In the genomic region with DNA sequence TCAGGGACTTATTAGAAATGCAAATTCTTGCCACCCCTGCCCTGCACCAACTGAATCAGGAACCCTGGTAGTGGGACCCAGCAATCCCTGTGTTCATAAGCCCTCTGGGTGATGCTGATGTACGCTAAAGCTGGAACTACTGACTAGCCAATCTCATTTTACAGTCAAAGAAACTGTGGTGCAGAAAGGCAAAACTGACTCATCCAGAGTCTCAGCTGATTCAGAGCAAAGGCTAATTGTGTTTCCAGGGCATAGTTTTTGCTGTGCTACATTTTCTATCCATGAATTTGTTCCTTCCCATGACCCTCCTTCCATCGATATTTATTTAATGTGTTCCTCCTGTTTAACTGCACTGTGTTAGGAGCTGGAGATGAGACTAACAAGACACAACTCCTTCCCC, we compare ENCODE assay signal across 24 cellular contexts.
"Had no signal": no experiment of that assay in that cellular context is flagged by ENCODE, and none has a peak within 500 bp of the region (broad histone marks: within the 10 kb centered on the region; RNA-seq: fewer than 3 reads in every experiment).

No MANE protein-coding gene starts in this region.

- H3K27ac Mint-ChIP-seq: activated naive CD8-positive, alpha-beta T cell; activated T-cell treated with anti-CD3 and anti-CD28 coated beads, Interleukin-2, amount 50 U/mL, for 24 hours; activated T-helper 17 cell treated with anti-CD3 and anti-CD28 coated beads, Interleukin-2, amount 50 U/mL, for 72 hours; dendritic cell treated with granulocyte-macrophage colony-stimulating factor and Interleukin-4, amounts not matched to agents 40 ng/mL and 50 ng/mL, for 4 days; nephron; stimulated activated effector memory CD8-positive, alpha-beta T cell treated with anti-CD3 and anti-CD28 coated beads, Interleukin-12 subunit alpha, Interleukin-12 subunit beta, amount 100 ng/mL, for 72 hours; stimulated activated naive CD8-positive, alpha-beta T cell treated with anti-CD3 and anti-CD28 coated beads, Interleukin-15, amount 100 ng/mL, for 72 hours; WTC11 had no signal

- H3K36me3 ChIP-seq: heart left ventricle, right lobe of liver, transverse colon, uterus had no signal

- ATAC-seq: activated T-helper 17 cell treated with anti-CD3 and anti-CD28 coated beads, Interleukin-2, amount 50 U/mL, for 72 hours; heart left ventricle; left colon; right lobe of liver; stimulated activated effector memory CD8-positive, alpha-beta T cell treated with anti-CD3 and anti-CD28 coated beads, Interleukin-12 subunit alpha, Interleukin-12 subunit beta, amount 100 ng/mL, for 72 hours; stimulated activated naive CD8-positive, alpha-beta T cell treated with anti-CD3 and anti-CD28 coated beads, Interleukin-15, amount 100 ng/mL, for 72 hours; WTC11 had no signal

- DNase-seq: activated CD4-positive, alpha-beta T cell treated with anti-CD3 and anti-CD28 coated beads, Interleukin-2, amount 50 U/mL, for 4 hours; activated CD8-positive, alpha-beta memory T cell treated with anti-CD3 and anti-CD28 coated beads for 24 hours; activated CD8-positive, alpha-beta memory T cell treated with anti-CD3 and anti-CD28 coated beads, Interleukin-2, amount 50 U/mL, for 4 hours; activated T-cell treated with anti-CD3 and anti-CD28 coated beads, Interleukin-2, amount 50 U/mL, for 24 hours; effector CD4-positive, alpha-beta T cell; erythroblast; heart left ventricle; left colon; mesenchymal stem cell; right lobe of liver; small intestine; stimulated activated CD4-positive, alpha-beta T cell treated with anti-CD3 and anti-CD28 coated beads, Interleukin-2, amount 100 ng/mL, for 24 hours; stimulated activated naive CD8-positive, alpha-beta T cell treated with anti-CD3 and anti-CD28 coated beads, Interleukin-15, amount 100 ng/mL, for 72 hours; transverse colon; uterus had no signal

- H3K9me3 Mint-ChIP-seq: activated T-cell treated with anti-CD3 and anti-CD28 coated beads, Interleukin-2, amount 50 U/mL, for 24 hours; activated T-helper 17 cell treated with anti-CD3 and anti-CD28 coated beads, Interleukin-2, amount 50 U/mL, for 72 hours; dendritic cell treated with granulocyte-macrophage colony-stimulating factor and Interleukin-4, amounts not matched to agents 40 ng/mL and 50 ng/mL, for 4 days; nephron; stimulated activated effector memory CD8-positive, alpha-beta T cell treated with anti-CD3 and anti-CD28 coated beads, Interleukin-12 subunit alpha, Interleukin-12 subunit beta, amount 100 ng/mL, for 72 hours; stimulated activated naive CD8-positive, alpha-beta T cell treated with anti-CD3 and anti-CD28 coated beads, Interleukin-15, amount 100 ng/mL, for 72 hours had no signal

- H3K36me3 Mint-ChIP-seq: activated naive CD8-positive, alpha-beta T cell; stimulated activated effector memory CD8-positive, alpha-beta T cell treated with anti-CD3 and anti-CD28 coated beads, Interleukin-12 subunit alpha, Interleukin-12 subunit beta, amount 100 ng/mL, for 72 hours; WTC11 had no signal

- H3K4me3 Mint-ChIP-seq: activated naive CD8-positive, alpha-beta T cell; activated T-cell treated with anti-CD3 and anti-CD28 coated beads, Interleukin-2, amount 50 U/mL, for 24 hours; activated T-helper 17 cell treated with anti-CD3 and anti-CD28 coated beads, Interleukin-2, amount 50 U/mL, for 72 hours; dendritic cell treated with granulocyte-macrophage colony-stimulating factor and Interleukin-4, amounts not matched to agents 40 ng/mL and 50 ng/mL, for 4 days; nephron; stimulated activated effector memory CD8-positive, alpha-beta T cell treated with anti-CD3 and anti-CD28 coated beads, Interleukin-12 subunit alpha, Interleukin-12 subunit beta, amount 100 ng/mL, for 72 hours; stimulated activated naive CD8-positive, alpha-beta T cell treated with anti-CD3 and anti-CD28 coated beads, Interleukin-15, amount 100 ng/mL, for 72 hours; WTC11 had no signal

- H3K27me3 ChIP-seq: heart left ventricle, right lobe of liver, transverse colon, uterus had no signal

- H3K4me3 ChIP-seq: heart left ventricle, right lobe of liver, transverse colon, uterus had no signal

- H3K27me3 Mint-ChIP-seq: activated T-helper 17 cell treated with anti-CD3 and anti-CD28 coated beads, Interleukin-2, amount 50 U/mL, for 72 hours; dendritic cell treated with granulocyte-macrophage colony-stimulating factor and Interleukin-4, amounts not matched to agents 40 ng/mL and 50 ng/mL, for 4 days; stimulated activated naive CD8-positive, alpha-beta T cell treated with anti-CD3 and anti-CD28 coated beads, Interleukin-15, amount 100 ng/mL, for 72 hours had no signal

- H3K9me3 ChIP-seq: heart left ventricle, right lobe of liver, transverse colon, uterus had no signal

- H3K4me1 Mint-ChIP-seq: activated T-helper 17 cell treated with anti-CD3 and anti-CD28 coated beads, Interleukin-2, amount 50 U/mL, for 72 hours; stimulated activated effector memory CD8-positive, alpha-beta T cell treated with anti-CD3 and anti-CD28 coated beads, Interleukin-12 subunit alpha, Interleukin-12 subunit beta, amount 100 ng/mL, for 72 hours; stimulated activated naive CD8-positive, alpha-beta T cell treated with anti-CD3 and anti-CD28 coated beads, Interleukin-15, amount 100 ng/mL, for 72 hours; WTC11 had no signal

- H3K27ac ChIP-seq: heart left ventricle, right lobe of liver, transverse colon had no signal

- H3K4me1 ChIP-seq: heart left ventricle, right lobe of liver, transverse colon, uterus had no signal

- FAIRE-seq: endometrium, islet of Langerhans, small intestine, TTC549 had no signal
